In the genomic region with DNA sequence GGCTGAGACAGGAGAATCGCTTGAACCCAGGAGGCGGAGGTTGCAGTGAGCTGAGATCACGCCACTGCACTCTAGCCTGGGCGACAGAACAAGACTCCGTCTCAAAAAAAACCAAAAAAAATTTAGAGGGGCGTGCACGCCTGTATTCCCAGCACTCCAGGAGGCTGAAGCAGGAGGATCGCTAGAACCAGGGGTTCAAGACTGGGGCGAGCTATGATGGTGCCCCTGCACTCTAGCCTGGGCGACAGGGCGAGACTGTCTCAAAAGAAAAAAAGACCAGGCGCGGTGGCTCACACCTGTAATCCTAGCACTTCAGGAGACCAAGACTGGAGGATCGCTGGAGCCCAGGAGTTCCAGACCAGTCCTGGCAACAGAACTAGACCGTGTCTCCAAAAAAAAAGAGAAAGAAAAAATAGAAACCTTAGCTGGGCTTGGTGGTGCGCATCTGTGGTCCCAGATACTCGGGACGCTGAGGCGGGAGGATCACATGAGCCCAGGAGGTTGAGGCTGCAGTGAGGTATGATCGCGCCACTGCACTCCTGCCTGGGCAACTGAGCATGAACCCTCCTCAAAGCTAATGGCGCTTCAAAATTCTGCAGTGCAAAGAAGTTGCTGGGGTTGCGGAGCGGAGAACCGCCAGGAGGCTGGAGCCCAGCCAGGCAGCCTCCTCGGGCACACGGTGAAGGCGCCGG, we compare ENCODE assay signal across 8 cellular contexts. TPM values are rescaled to one million over a fixed set of nuclear protein-coding genes. Genes with fewer than 3 reads are reported as not detected.
DNase-seq lines count a peak whose midpoint lies in the region; ATAC-seq lines count a peak whose summit lies in the region.

No MANE protein-coding gene starts in this region.

- peaks cover 2% of the 10 kb centered on the region for H3K36me3 Mint-ChIP-seq in activated T-cell treated with anti-CD3 and anti-CD28 coated beads, Interleukin-2, amount 50 U/mL, for 4 hours (ENCODE audit: insufficient read depth)
- peaks cover 5% of the 10 kb centered on the region for H3K36me3 Mint-ChIP-seq in IgD-negative memory B cell

- H3K27me3 Mint-ChIP-seq in activated T-cell treated with anti-CD3 and anti-CD28 coated beads, Interleukin-2, amount 50 U/mL, for 4 hours (ENCODE audit: low read depth): no peaks in the 10 kb centered on the region
- no peaks in the 10 kb centered on the region for H3K27me3 Mint-ChIP-seq in IgD-negative memory B cell

- peak overlapping the region; percentile 99 for H3K4me3 Mint-ChIP-seq in activated T-cell treated with anti-CD3 and anti-CD28 coated beads, Interleukin-2, amount 50 U/mL, for 4 hours
- H3K4me3 Mint-ChIP-seq in IgD-negative memory B cell: peak overlapping the region; percentile 96 to 100 (median 100)

- H3K27ac ChIP-seq in cingulate gyrus (ENCODE audit: low read depth, low read length): peak overlapping the region; percentile 95
- peak overlapping the region; percentile 98 for H3K27ac ChIP-seq in muscle layer of colon (ENCODE audit: low read depth, low read length)

- ATAC-seq in activated T-cell treated with anti-CD3 and anti-CD28 coated beads, Interleukin-2, amount 50 U/mL, for 4 hours: peak in 1 of 2 donors; percentile 0

- peak overlapping the region; percentile 92 to 94 for H3K4me3 ChIP-seq in muscle layer of colon (ENCODE audit: low read depth in 1 of 2, low read length in 2 of 2)

- H3K9me3 Mint-ChIP-seq in activated T-cell treated with anti-CD3 and anti-CD28 coated beads, Interleukin-2, amount 50 U/mL, for 4 hours: no peaks in the 10 kb centered on the region
- no peaks in the 10 kb centered on the region for H3K9me3 Mint-ChIP-seq in IgD-negative memory B cell

- peaks cover 14% of the 10 kb centered on the region for H3K4me1 ChIP-seq in muscle layer of colon (ENCODE audit: insufficient read depth, low read length)

- no peaks in the 10 kb centered on the region for H3K27me3 ChIP-seq in muscle layer of colon (ENCODE audit: control insufficient read depth in 1 of 2, insufficient read depth in 2 of 2, low read length in 2 of 2)

- peak overlapping the region; percentile 93 for H3K9ac ChIP-seq in muscle layer of colon (ENCODE audit: low read length)

- no peaks in the 10 kb centered on the region for H3K9me3 ChIP-seq in muscle layer of colon (ENCODE audit: low read length)

- H3K36me3 ChIP-seq in muscle layer of colon (ENCODE audit: insufficient read depth, low read length): peaks cover 22% of the 10 kb centered on the region

- H3K4me1 Mint-ChIP-seq in activated T-cell treated with anti-CD3 and anti-CD28 coated beads, Interleukin-2, amount 50 U/mL, for 4 hours (ENCODE audit: low read depth): peaks cover 33% of the 10 kb centered on the region
- H3K4me1 Mint-ChIP-seq in IgD-negative memory B cell: peaks cover 18 to 20% (median 19%) of the 10 kb centered on the region in 3 donors

- no peak for DNase-seq in activated T-cell treated with anti-CD3 and anti-CD28 coated beads, Interleukin-2, amount 50 U/mL, for 4 hours
- DNase-seq in activated T-cell treated with anti-CD3 and anti-CD28 coated beads, Interleukin-2, amount 50 U/mL, for 1 hour: no peak
- no peak for DNase-seq in central memory CD4-positive, alpha-beta T cell
- DNase-seq in glomerular visceral epithelial cell (ENCODE audit: extremely low spot score) (no peak), CD1c-positive myeloid dendritic cell (ENCODE audit: extremely low spot score) (no peak)

- peak overlapping the region; percentile 93 to 99 (median 99) for H3K27ac Mint-ChIP-seq in IgD-negative memory B cell

RNA-seq across cellular contexts. Expression of a gene that starts 0.4 kb away (rescaled TPM):
- 1 to 10 TPM; 3.0 to 4.8 (median 3.2) TPM for total RNA-seq in activated T-cell treated with anti-CD3 and anti-CD28 coated beads, Interleukin-2, amount 50 U/mL, for 4 hours
- 1.4 TPM for polyA plus RNA-seq in IgD-negative memory B cell

RNA-seq across cellular contexts. Expression of a gene that starts 7.0 kb away (rescaled TPM):
- total RNA-seq in activated T-cell treated with anti-CD3 and anti-CD28 coated beads, Interleukin-2, amount 50 U/mL, for 4 hours: 1 to 10 TPM; 6.6 to 8.6 (median 7.6) TPM
- 4.5 TPM for polyA plus RNA-seq in IgD-negative memory B cell

RNA-seq across cellular contexts. Expression of a gene that starts 7.2 kb away (rescaled TPM):
- 10 to 100 TPM; 67.3 to 74.2 (median 72.9) TPM for total RNA-seq in activated T-cell treated with anti-CD3 and anti-CD28 coated beads, Interleukin-2, amount 50 U/mL, for 4 hours
- 31.5 TPM for polyA plus RNA-seq in IgD-negative memory B cell

RNA-seq across cellular contexts. Expression of a gene that starts 22.3 kb away (rescaled TPM):
- total RNA-seq in activated T-cell treated with anti-CD3 and anti-CD28 coated beads, Interleukin-2, amount 50 U/mL, for 4 hours: 100 to 1,000 TPM; 109 to 119 (median 115) TPM
- polyA plus RNA-seq in IgD-negative memory B cell: 443 TPM

RNA-seq across cellular contexts. Expression of a gene that starts 24.9 kb away (rescaled TPM):
- total RNA-seq in activated T-cell treated with anti-CD3 and anti-CD28 coated beads, Interleukin-2, amount 50 U/mL, for 4 hours: 10 to 100 TPM; 13.4 to 16.0 (median 16.0) TPM
- polyA plus RNA-seq in IgD-negative memory B cell: 4.5 TPM
